In the genomic region with DNA sequence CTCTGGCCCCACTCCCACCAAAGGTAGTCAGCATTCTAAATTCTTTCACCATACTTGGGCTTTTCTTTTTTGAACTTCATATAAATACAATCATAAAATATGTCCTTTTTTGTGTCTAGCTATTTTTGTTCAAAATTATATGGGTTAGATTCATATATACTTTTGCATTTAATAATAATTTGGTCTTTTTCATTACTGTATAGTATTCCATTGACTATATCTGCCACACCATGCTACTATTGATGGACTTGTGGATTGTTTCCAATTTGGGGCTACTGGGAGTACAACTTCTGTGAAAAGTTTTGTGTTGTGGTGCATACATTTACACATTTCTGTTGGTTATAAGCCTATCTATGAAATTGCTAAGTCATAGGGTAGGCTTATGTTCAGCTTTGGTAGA, we compare ENCODE assay signal across 1 cellular context.
TF ChIP-seq lines count a peak whose summit lies in the region.

No MANE protein-coding gene starts in this region.

TF ChIP-seq in K562, 482 proteins besides CTCF, POLR2A, EP300 and RAD21 (continued from another document):
- TF ChIP-seq, protein P1, sequence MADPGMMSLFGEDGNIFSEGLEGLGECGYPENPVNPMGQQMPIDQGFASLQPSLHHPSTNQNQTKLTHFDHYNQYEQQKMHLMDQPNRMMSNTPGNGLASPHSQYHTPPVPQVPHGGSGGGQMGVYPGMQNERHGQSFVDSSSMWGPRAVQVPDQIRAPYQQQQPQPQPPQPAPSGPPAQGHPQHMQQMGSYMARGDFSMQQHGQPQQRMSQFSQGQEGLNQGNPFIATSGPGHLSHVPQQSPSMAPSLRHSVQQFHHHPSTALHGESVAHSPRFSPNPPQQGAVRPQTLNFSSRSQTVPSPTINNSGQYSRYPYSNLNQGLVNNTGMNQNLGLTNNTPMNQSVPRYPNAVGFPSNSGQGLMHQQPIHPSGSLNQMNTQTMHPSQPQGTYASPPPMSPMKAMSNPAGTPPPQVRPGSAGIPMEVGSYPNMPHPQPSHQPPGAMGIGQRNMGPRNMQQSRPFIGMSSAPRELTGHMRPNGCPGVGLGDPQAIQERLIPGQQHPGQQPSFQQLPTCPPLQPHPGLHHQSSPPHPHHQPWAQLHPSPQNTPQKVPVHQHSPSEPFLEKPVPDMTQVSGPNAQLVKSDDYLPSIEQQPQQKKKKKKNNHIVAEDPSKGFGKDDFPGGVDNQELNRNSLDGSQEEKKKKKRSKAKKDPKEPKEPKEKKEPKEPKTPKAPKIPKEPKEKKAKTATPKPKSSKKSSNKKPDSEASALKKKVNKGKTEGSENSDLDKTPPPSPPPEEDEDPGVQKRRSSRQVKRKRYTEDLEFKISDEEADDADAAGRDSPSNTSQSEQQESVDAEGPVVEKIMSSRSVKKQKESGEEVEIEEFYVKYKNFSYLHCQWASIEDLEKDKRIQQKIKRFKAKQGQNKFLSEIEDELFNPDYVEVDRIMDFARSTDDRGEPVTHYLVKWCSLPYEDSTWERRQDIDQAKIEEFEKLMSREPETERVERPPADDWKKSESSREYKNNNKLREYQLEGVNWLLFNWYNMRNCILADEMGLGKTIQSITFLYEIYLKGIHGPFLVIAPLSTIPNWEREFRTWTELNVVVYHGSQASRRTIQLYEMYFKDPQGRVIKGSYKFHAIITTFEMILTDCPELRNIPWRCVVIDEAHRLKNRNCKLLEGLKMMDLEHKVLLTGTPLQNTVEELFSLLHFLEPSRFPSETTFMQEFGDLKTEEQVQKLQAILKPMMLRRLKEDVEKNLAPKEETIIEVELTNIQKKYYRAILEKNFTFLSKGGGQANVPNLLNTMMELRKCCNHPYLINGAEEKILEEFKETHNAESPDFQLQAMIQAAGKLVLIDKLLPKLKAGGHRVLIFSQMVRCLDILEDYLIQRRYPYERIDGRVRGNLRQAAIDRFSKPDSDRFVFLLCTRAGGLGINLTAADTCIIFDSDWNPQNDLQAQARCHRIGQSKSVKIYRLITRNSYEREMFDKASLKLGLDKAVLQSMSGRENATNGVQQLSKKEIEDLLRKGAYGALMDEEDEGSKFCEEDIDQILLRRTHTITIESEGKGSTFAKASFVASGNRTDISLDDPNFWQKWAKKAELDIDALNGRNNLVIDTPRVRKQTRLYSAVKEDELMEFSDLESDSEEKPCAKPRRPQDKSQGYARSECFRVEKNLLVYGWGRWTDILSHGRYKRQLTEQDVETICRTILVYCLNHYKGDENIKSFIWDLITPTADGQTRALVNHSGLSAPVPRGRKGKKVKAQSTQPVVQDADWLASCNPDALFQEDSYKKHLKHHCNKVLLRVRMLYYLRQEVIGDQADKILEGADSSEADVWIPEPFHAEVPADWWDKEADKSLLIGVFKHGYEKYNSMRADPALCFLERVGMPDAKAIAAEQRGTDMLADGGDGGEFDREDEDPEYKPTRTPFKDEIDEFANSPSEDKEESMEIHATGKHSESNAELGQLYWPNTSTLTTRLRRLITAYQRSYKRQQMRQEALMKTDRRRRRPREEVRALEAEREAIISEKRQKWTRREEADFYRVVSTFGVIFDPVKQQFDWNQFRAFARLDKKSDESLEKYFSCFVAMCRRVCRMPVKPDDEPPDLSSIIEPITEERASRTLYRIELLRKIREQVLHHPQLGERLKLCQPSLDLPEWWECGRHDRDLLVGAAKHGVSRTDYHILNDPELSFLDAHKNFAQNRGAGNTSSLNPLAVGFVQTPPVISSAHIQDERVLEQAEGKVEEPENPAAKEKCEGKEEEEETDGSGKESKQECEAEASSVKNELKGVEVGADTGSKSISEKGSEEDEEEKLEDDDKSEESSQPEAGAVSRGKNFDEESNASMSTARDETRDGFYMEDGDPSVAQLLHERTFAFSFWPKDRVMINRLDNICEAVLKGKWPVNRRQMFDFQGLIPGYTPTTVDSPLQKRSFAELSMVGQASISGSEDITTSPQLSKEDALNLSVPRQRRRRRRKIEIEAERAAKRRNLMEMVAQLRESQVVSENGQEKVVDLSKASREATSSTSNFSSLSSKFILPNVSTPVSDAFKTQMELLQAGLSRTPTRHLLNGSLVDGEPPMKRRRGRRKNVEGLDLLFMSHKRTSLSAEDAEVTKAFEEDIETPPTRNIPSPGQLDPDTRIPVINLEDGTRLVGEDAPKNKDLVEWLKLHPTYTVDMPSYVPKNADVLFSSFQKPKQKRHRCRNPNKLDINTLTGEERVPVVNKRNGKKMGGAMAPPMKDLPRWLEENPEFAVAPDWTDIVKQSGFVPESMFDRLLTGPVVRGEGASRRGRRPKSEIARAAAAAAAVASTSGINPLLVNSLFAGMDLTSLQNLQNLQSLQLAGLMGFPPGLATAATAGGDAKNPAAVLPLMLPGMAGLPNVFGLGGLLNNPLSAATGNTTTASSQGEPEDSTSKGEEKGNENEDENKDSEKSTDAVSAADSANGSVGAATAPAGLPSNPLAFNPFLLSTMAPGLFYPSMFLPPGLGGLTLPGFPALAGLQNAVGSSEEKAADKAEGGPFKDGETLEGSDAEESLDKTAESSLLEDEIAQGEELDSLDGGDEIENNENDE (IDR thresholded peaks at IDR 0.05; ENCODE audit: low read depth, low read length) = no peak
- TF ChIP-seq CBX3 (IDR thresholded peaks at IDR 0.05; ENCODE audit: borderline replicate concordance in 1 of 2, low read length in 2 of 2) (0 out of 3 replicates have a peak, but pooled peaks of 1 of the 2 experiments have one; percentile 21), BRCA1 (IDR thresholded peaks at IDR 0.05) (no peak), BRCA1 (CRISPR knock-in tag; IDR thresholded peaks at IDR 0.05) (no peak), ZNF146 (CRISPR knock-in tag; IDR thresholded peaks at IDR 0.05; ENCODE audit: unreplicated experiment) (peak; percentile 99), PRPF4 (IDR thresholded peaks at IDR 0.05; ENCODE audit: insufficient read depth, low read depth, low read length, poor library complexity, severe bottlenecking) (no peak), JUND (IDR thresholded peaks at IDR 0.05; ENCODE audit: borderline replicate concordance, low read depth, low read length) (no peak), JUND (tag; IDR thresholded peaks at IDR 0.05; ENCODE audit: borderline replicate concordance, low read depth, low read length) (no peak), KDM1A (IDR thresholded peaks at IDR 0.05) (peak; percentile 44 to 62), TRIM28 (IDR thresholded peaks at IDR 0.05) (no peak), ADNP (tag; IDR thresholded peaks at IDR 0.05) (peak; percentile 50; the same call in 1 of the 2 replicates), U2AF1 (optimal IDR thresholded peaks at IDR 0.05; ENCODE audit: low read depth, low read length) (no peak), NFE2 (IDR thresholded peaks at IDR 0.05; ENCODE audit: low read depth) (peak; percentile 57), RBM25 (IDR thresholded peaks at IDR 0.05; ENCODE audit: low read depth, low read length, severe bottlenecking) (peak; percentile 57), CBX5 (IDR thresholded peaks at IDR 0.05; ENCODE audit: borderline replicate concordance, low read depth) (no peak), ZNF184 (CRISPR knock-in tag; IDR thresholded peaks at IDR 0.05) (no peak), ZNF324 (CRISPR knock-in tag; IDR thresholded peaks at IDR 0.05) (no peak), CBX8 (IDR thresholded peaks at IDR 0.05; ENCODE audit: borderline replicate concordance, extremely low read depth, low read depth, low read length, poor library complexity, severe bottlenecking) (no peak), PHB (CRISPR knock-in tag; IDR thresholded peaks at IDR 0.05) (no peak), MAFF (IDR thresholded peaks at IDR 0.05; ENCODE audit: low read length) (0 out of 2 replicates have a peak, but pooled peaks have one; percentile 10)
- TF ChIP-seq, protein P2, sequence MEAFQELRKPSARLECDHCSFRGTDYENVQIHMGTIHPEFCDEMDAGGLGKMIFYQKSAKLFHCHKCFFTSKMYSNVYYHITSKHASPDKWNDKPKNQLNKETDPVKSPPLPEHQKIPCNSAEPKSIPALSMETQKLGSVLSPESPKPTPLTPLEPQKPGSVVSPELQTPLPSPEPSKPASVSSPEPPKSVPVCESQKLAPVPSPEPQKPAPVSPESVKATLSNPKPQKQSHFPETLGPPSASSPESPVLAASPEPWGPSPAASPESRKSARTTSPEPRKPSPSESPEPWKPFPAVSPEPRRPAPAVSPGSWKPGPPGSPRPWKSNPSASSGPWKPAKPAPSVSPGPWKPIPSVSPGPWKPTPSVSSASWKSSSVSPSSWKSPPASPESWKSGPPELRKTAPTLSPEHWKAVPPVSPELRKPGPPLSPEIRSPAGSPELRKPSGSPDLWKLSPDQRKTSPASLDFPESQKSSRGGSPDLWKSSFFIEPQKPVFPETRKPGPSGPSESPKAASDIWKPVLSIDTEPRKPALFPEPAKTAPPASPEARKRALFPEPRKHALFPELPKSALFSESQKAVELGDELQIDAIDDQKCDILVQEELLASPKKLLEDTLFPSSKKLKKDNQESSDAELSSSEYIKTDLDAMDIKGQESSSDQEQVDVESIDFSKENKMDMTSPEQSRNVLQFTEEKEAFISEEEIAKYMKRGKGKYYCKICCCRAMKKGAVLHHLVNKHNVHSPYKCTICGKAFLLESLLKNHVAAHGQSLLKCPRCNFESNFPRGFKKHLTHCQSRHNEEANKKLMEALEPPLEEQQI (IDR thresholded peaks at IDR 0.05) = peak; percentile 19; the same call in 1 of the 2 replicates
- TF ChIP-seq, protein P3, sequence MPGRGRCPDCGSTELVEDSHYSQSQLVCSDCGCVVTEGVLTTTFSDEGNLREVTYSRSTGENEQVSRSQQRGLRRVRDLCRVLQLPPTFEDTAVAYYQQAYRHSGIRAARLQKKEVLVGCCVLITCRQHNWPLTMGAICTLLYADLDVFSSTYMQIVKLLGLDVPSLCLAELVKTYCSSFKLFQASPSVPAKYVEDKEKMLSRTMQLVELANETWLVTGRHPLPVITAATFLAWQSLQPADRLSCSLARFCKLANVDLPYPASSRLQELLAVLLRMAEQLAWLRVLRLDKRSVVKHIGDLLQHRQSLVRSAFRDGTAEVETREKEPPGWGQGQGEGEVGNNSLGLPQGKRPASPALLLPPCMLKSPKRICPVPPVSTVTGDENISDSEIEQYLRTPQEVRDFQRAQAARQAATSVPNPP (IDR thresholded peaks at IDR 0.05; ENCODE audit: borderline replicate concordance, insufficient read depth, insufficient read length) = no peak
